In the genomic region with DNA sequence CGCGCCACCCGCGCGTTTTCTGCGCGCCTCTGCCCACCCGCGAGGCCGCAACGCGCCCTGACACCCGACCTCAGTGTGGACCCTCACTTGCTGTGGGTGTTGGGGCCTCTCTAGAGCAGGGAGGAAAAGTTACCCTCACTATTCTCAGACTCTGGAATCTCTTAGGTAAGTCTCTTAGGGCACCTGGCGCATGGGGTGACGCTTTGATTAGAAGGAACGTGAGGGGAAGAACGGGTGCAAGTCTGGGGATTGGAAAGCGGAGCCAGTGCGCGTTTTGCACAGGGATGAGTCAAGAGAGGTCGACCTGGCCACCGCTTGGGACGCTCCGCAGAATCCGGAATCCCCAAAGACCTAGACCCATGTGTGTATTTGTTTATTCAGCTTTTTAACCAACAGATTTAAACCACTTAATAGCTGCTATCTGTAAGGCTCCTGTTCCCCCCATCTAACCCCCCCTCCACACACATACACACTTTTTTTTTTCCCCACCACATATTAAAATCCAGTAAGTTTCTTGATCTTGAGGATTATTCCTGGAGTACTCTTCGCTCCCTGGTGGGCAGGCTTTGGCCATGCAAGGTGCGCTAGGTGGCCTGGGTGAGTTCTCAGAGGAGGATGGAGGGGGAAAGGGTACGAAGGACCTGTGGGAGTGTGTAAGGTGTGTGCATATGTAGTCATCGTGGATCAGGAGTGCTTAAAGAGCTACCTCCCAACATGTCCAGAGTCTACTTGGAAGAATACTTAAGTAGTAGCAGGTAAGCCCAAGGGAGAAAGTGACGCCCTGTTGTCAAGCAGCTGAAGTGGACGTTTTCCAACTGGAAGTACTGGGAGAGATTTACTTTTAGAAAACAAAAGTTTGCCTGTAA, we compare ENCODE assay signal across 8 cellular contexts.
DNase-seq lines count a peak whose midpoint lies in the region; ATAC-seq and TF ChIP-seq lines count a peak whose summit lies in the region.

No MANE protein-coding gene starts in this region.

- H3K27ac Mint-ChIP-seq in progenitor cell of endocrine pancreas = peak overlapping the region; percentile 71
- H3K27ac Mint-ChIP-seq in activated CD8-positive, alpha-beta memory T cell treated with anti-CD3 and anti-CD28 coated beads, Interleukin-2, amount 10 ng/mL, durations not matched to agents 7 days and 5 days = no peak overlapping the region

- H3K4me3 Mint-ChIP-seq in progenitor cell of endocrine pancreas (ENCODE audit: low read depth) = peak overlapping the region; percentile 78
- H3K4me3 Mint-ChIP-seq in activated CD8-positive, alpha-beta memory T cell treated with anti-CD3 and anti-CD28 coated beads, Interleukin-2, amount 10 ng/mL, durations not matched to agents 7 days and 5 days = no peak overlapping the region

- peaks cover 22% of the 10 kb centered on the region for H3K27me3 Mint-ChIP-seq in progenitor cell of endocrine pancreas
- peaks cover 74% of the 10 kb centered on the region for H3K27me3 Mint-ChIP-seq in activated CD8-positive, alpha-beta memory T cell treated with anti-CD3 and anti-CD28 coated beads, Interleukin-2, amount 10 ng/mL, durations not matched to agents 7 days and 5 days

- peak; percentile 9 for ATAC-seq in foreskin keratinocyte
- no peak for ATAC-seq in activated CD8-positive, alpha-beta memory T cell treated with anti-CD3 and anti-CD28 coated beads, Interleukin-2, amount 10 ng/mL, durations not matched to agents 7 days and 5 days

- no peaks in the 10 kb centered on the region for H3K36me3 Mint-ChIP-seq in progenitor cell of endocrine pancreas (ENCODE audit: insufficient read depth)
- peaks cover 1% of the 10 kb centered on the region for H3K36me3 Mint-ChIP-seq in activated CD8-positive, alpha-beta memory T cell treated with anti-CD3 and anti-CD28 coated beads, Interleukin-2, amount 10 ng/mL, durations not matched to agents 7 days and 5 days

- H3K9me3 Mint-ChIP-seq in progenitor cell of endocrine pancreas (ENCODE audit: low read depth) = no peaks in the 10 kb centered on the region
- H3K9me3 Mint-ChIP-seq in activated CD8-positive, alpha-beta memory T cell treated with anti-CD3 and anti-CD28 coated beads, Interleukin-2, amount 10 ng/mL, durations not matched to agents 7 days and 5 days (ENCODE audit: low read depth) = no peaks in the 10 kb centered on the region

- TF ChIP-seq CTCF in foreskin keratinocyte (conservative IDR thresholded peaks at IDR 0.05) = no peak
- peak; percentile 9 for TF ChIP-seq CTCF in progenitor cell of endocrine pancreas (IDR thresholded peaks at IDR 0.05; ENCODE audit: unreplicated experiment)

- CTCF ChIA-PET in activated CD8-positive, alpha-beta memory T cell treated with anti-CD3 and anti-CD28 coated beads, Interleukin-2, amount 10 ng/mL, durations not matched to agents 7 days and 5 days (lab: Charles Lee) = no interaction called here

- no peak overlapping the region for H3K27ac ChIP-seq in foreskin keratinocyte

- H3K4me1 ChIP-seq in foreskin keratinocyte = no peaks in the 10 kb centered on the region

- peaks cover 27% of the 10 kb centered on the region for H3K4me1 Mint-ChIP-seq in progenitor cell of endocrine pancreas (ENCODE audit: low read depth)
- H3K4me1 Mint-ChIP-seq in activated CD8-positive, alpha-beta memory T cell treated with anti-CD3 and anti-CD28 coated beads, Interleukin-2, amount 10 ng/mL, durations not matched to agents 7 days and 5 days = peaks cover 35% of the 10 kb centered on the region

- H3K27me3 ChIP-seq in foreskin keratinocyte = peaks cover 26% of the 10 kb centered on the region

- DNase-seq in ELF-1 (ENCODE audit: low read depth, low spot score) (peak; percentile 39), NCI-H748 (lab: John Stamatoyannopoulos, UW; ENCODE audit: unreplicated experiment) (peak; percentile 73), foreskin keratinocyte (no peak), progenitor cell of endocrine pancreas (ENCODE audit: low spot score, unreplicated experiment) (no peak), SK-N-DZ (ENCODE audit: low spot score) (no peak), DMS79 (lab: John Stamatoyannopoulos, UW) (no peak), epidermal melanocyte (ENCODE audit: insufficient read length, low spot score) (no peak)
- DNase-seq in activated CD8-positive, alpha-beta memory T cell treated with anti-CD3 and anti-CD28 coated beads, Interleukin-2, amount 10 ng/mL, durations not matched to agents 7 days and 5 days = no peak

Comparison
In these comparisons a context has a peak if more than half of its experiments do, and no peak if none do; other contexts are left out.
1. DNase-seq: peak in ELF-1 (single experiment) and NCI-H748 (single experiment); none in foreskin keratinocyte (0 of 2), progenitor cell of endocrine pancreas (single experiment), activated CD8-positive, alpha-beta memory T cell treated with anti-CD3 and anti-CD28 coated beads, Interleukin-2, amount 10 ng/mL, durations not matched to agents 7 days and 5 days (single experiment), SK-N-DZ (single experiment), DMS79 (single experiment) and epidermal melanocyte (single experiment).